Comparison of ENCODE assay signal across 1 cellular context in genomic region chr19:1213391-1214286, GRCh38.
A peak's percentile ranks its signal among the peaks of the same experiment; 100 is the strongest.
TF ChIP-seq lines count a peak whose summit lies in the region.

No MANE protein-coding gene starts in this region.

TF ChIP-seq in HepG2, 621 proteins besides CTCF, POLR2A, EP300 and RAD21:
- TF ChIP-seq ZFAT (CRISPR knock-in tag; conservative IDR thresholded peaks at IDR 0.05) (no peak), XRCC5 (optimal IDR thresholded peaks at IDR 0.05; ENCODE audit: low read length) (no peak), ZNF33A (CRISPR knock-in tag; IDR thresholded peaks at IDR 0.05; ENCODE audit: borderline replicate concordance) (no peak), HMGA1 (CRISPR knock-in tag; conservative IDR thresholded peaks at IDR 0.05) (no peak), AKAP8 (CRISPR knock-in tag; IDR thresholded peaks at IDR 0.05) (0 out of 2 replicates have a peak, but pooled peaks have one; percentile 24), ZNF367 (CRISPR knock-in tag; IDR thresholded peaks at IDR 0.05; ENCODE audit: borderline replicate concordance) (no peak), BHLHE40 (IDR thresholded peaks at IDR 0.05; ENCODE audit: low read length) (no peak), ZNF18 (CRISPR knock-in tag; IDR thresholded peaks at IDR 0.05; ENCODE audit: insufficient replicate concordance) (no peak), RBFOX2 (IDR thresholded peaks at IDR 0.05; ENCODE audit: low read depth, low read length) (0 out of 2 replicates have a peak, but pooled peaks have one; percentile 27), ZNF687 (CRISPR knock-in tag; IDR thresholded peaks at IDR 0.05) (peak; percentile 25; the same call in 1 of the 2 replicates), HBP1 (CRISPR knock-in tag; IDR thresholded peaks at IDR 0.05; ENCODE audit: low read depth) (no peak)
TF ChIP-seq in HepG2: peak in this region for 3.
